ENCODE assay signal across 31 cellular contexts in genomic region chr11:114890076-114890475, GRCh38.
"Had no signal": no experiment of that assay in that cellular context is flagged by ENCODE, and none has a peak within 500 bp of the region (broad histone marks: within the 10 kb centered on the region; RNA-seq: fewer than 3 reads in every experiment).

No MANE protein-coding gene starts in this region.

- H3K4me2 ChIP-seq: KMS-11 had no signal

- ATAC-seq: activated CD8-positive, alpha-beta memory T cell treated with anti-CD3 and anti-CD28 coated beads, Interleukin-2, amount 10 ng/mL, durations not matched to agents 7 days and 5 days; activated naive CD8-positive, alpha-beta T cell treated with anti-CD3 and anti-CD28 coated beads, Interleukin-2, amount 50 U/mL, for 24 hours; PC-3 had no signal

- H3K27me3 ChIP-seq: brain microvascular endothelial cell, Peyer's patch had no signal

- H3K27ac ChIP-seq: brain microvascular endothelial cell, KMS-11, Peyer's patch, VCaP had no signal

- H3K4me3 ChIP-seq: Peyer's patch had no signal

- H3K4me1 ChIP-seq: Peyer's patch had no signal

- DNase-seq: activated CD4-positive, alpha-beta memory T cell treated with anti-CD3 and anti-CD28 coated beads, Interleukin-2, amount 10 ng/mL, durations not matched to agents 7 days and 5 days; activated CD4-positive, alpha-beta T cell treated with anti-CD3 and anti-CD28 coated beads for 1 hour; activated CD4-positive, alpha-beta T cell treated with anti-CD3 and anti-CD28 coated beads for 48 hours; activated CD4-positive, CD25-positive, alpha-beta regulatory T cell; activated CD8-positive, alpha-beta memory T cell treated with anti-CD3 and anti-CD28 coated beads for 24 hours; activated CD8-positive, alpha-beta memory T cell treated with anti-CD3 and anti-CD28 coated beads, Interleukin-2, amount 10 ng/mL, durations not matched to agents 7 days and 5 days; activated CD8-positive, alpha-beta memory T cell treated with anti-CD3 and anti-CD28 coated beads, Interleukin-2, amount 50 U/mL, for 48 hours; activated effector memory CD4-positive, alpha-beta T cell treated with Interleukin-2 at 50 U/mL for 16 hours; activated naive CD4-positive, alpha-beta T cell treated with anti-CD3 and anti-CD28 coated beads, Interleukin-2, amount 10 ng/mL, durations not matched to agents 7 days and 5 days; activated naive CD8-positive, alpha-beta T cell treated with anti-CD3 and anti-CD28 coated beads, Interleukin-2, amount 50 U/mL, for 24 hours; activated T-cell treated with anti-CD3 and anti-CD28 coated beads, Interleukin-2, amount 50 U/mL, for 48 hours; anterior cingulate cortex; brain microvascular endothelial cell; MM.1S; MV-4-11; NCI-H1092; NCI-H1436 treated with DMSO at 0.1 percent for 48 hours; NCI-H1694 treated with DMSO at 0.1 percent for 48 hours; NCI-H2029; NCI-H510A; NCI-H526; NK-92 treated with Interleukin-12 subunit alpha and Interleukin-12 subunit beta, amount 100 ng/mL, for 24 hours; PC-3; Peyer's patch; RPMI8226; SW 1271; T-helper 1 cell; T-helper 2 cell; T-helper 9 cell had no signal

- H3K36me3 ChIP-seq: brain microvascular endothelial cell, Peyer's patch had no signal

- H3K9ac ChIP-seq: KMS-11 had no signal

- H3K9me3 ChIP-seq: Peyer's patch had no signal
